ENCODE assay signal across 31 cellular contexts in genomic region chr6:139613496-139613895, GRCh38.
"Had no signal": no experiment of that assay in that cellular context is flagged by ENCODE, and none has a peak within 500 bp of the region (broad histone marks: within the 10 kb centered on the region; RNA-seq: fewer than 3 reads in every experiment).

No MANE protein-coding gene starts in this region.

- H3K36me3 ChIP-seq: ascending aorta, breast epithelium, cardiac muscle cell, colonic mucosa, esophagus muscularis mucosa, gastroesophageal sphincter had no signal

- ATAC-seq: activated naive CD4-positive, alpha-beta T cell treated with anti-CD3 and anti-CD28 coated beads, Interleukin-2, amount 50 U/mL, for 72 hours; activated T-cell treated with anti-CD3 and anti-CD28 coated beads, Interleukin-2, amount 50 U/mL, for 72 hours; gastroesophageal sphincter; WTC11 had no signal

- DNase-seq: activated CD4-positive, alpha-beta memory T cell treated with anti-CD3 and anti-CD28 coated beads, Interleukin-2, amount 10 ng/mL, durations not matched to agents 7 days and 5 days; activated CD4-positive, alpha-beta T cell treated with anti-CD3 and anti-CD28 coated beads for 1 hour; activated CD4-positive, alpha-beta T cell treated with anti-CD3 and anti-CD28 coated beads for 4 hours; activated CD4-positive, alpha-beta T cell treated with anti-CD3 and anti-CD28 coated beads, Interleukin-2, amount 10 ng/mL, durations not matched to agents 7 days and 5 days; activated CD4-positive, alpha-beta T cell treated with anti-CD3 and anti-CD28 coated beads, Interleukin-2, amount 50 U/mL, for 4 hours; activated CD8-positive, alpha-beta memory T cell treated with anti-CD3 and anti-CD28 coated beads, Interleukin-2, amount 50 U/mL, for 48 hours; activated gamma-delta T cell; activated naive CD4-positive, alpha-beta T cell; activated naive CD4-positive, alpha-beta T cell treated with anti-CD3 and anti-CD28 coated beads, Interleukin-2, amount 10 ng/mL, durations not matched to agents 7 days and 5 days; activated naive CD8-positive, alpha-beta T cell treated with anti-CD3 and anti-CD28 coated beads, Interleukin-2, amount 10 ng/mL, durations not matched to agents 7 days and 5 days; activated T-cell treated with anti-CD3 and anti-CD28 coated beads for 4 hours; activated T-cell treated with anti-CD3 and anti-CD28 coated beads, Interleukin-2, amount 50 U/mL, for 24 hours; activated T-cell treated with anti-CD3 and anti-CD28 coated beads, Interleukin-2, amount 50 U/mL, for 72 hours; central memory CD4-positive, alpha-beta T cell; cerebellar nuclear complex; colonic mucosa; dorsolateral prefrontal cortex; effector memory CD4-positive, alpha-beta T cell; endodermal cell; foreskin melanocyte; hippocampal formation; T-helper 2 cell had no signal

- H3K27me3 ChIP-seq: ascending aorta, breast epithelium, cardiac muscle cell, colonic mucosa, dorsolateral prefrontal cortex, esophagus muscularis mucosa, gastroesophageal sphincter had no signal

- H3K9me3 ChIP-seq: ascending aorta, breast epithelium, colonic mucosa, esophagus muscularis mucosa, gastroesophageal sphincter had no signal

- H3K27ac ChIP-seq: ascending aorta, breast epithelium, cardiac muscle cell, colonic mucosa, dorsolateral prefrontal cortex, esophagus muscularis mucosa, gastroesophageal sphincter, VCaP had no signal

- FAIRE-seq: TTC549 had no signal

- H3K4me1 ChIP-seq: ascending aorta, breast epithelium, colonic mucosa had no signal

- H3K4me3 ChIP-seq: ascending aorta, breast epithelium, cardiac muscle cell, colonic mucosa, dorsolateral prefrontal cortex, esophagus muscularis mucosa, gastroesophageal sphincter had no signal
